In genomic region chr6:82144007-82144851, GRCh38 we compare ENCODE assay signal across 8 cellular contexts.
DNase-seq lines count a peak whose midpoint lies in the region; ATAC-seq, FAIRE-seq and TF ChIP-seq lines count a peak whose summit lies in the region.

No MANE protein-coding gene starts in this region.

- RAD21 ChIA-PET in GM12878 (lab: Charles Lee; ENCODE audit: unreplicated experiment) = interaction anchor here (0.7 to 1.9 kb wide), 4 partner anchors 23 to 391 kb away, joined by 3 to 6 read pairs (median 4); no protein-coding TSS in a partner anchor

- H3K9me3 ChIP-seq in GM12878 (replicated peaks; ENCODE audit: control insufficient read depth, insufficient read depth, low read length) (no peaks in the 10 kb centered on the region), mesenchymal stem cell (ENCODE audit: control insufficient read depth, low read length) (no peaks in the 10 kb centered on the region)

- H2AFZ ChIP-seq in GM12878 (ENCODE audit: control insufficient read depth, low read depth, low read length) (peak overlapping the region; percentile 11), mesenchymal stem cell (ENCODE audit: low read depth, low read length) (no peak overlapping the region)

- intact Hi-C loops in GM12878 (cut with micrococcal nuclease; ENCODE audit: unreplicated experiment) = no loop called here

- H2BK12ac ChIP-seq in mesenchymal stem cell (ENCODE audit: low read length in 2 of 2) = peak overlapping the region in 1 of 2 experiments; percentile 29

- no peak overlapping the region for H3K14ac ChIP-seq in mesenchymal stem cell (ENCODE audit: low read length in 2 of 2)

- H3K9ac ChIP-seq in GM12878 (ENCODE audit: control insufficient read depth, insufficient read depth, low read length) (no peak overlapping the region), mesenchymal stem cell (ENCODE audit: low read length) (peak overlapping the region; percentile 87)

- no peak overlapping the region for H2AK5ac ChIP-seq in mesenchymal stem cell (ENCODE audit: low read length, severe bottlenecking)

- no peaks in the 10 kb centered on the region for H3K79me1 ChIP-seq in mesenchymal stem cell (replicated peaks; ENCODE audit: low read length, poor library complexity, severe bottlenecking)

- H4K20me1 ChIP-seq in GM12878 (ENCODE audit: control insufficient read depth, insufficient read depth) = no peaks in the 10 kb centered on the region

- no peak overlapping the region for H2BK5ac ChIP-seq in mesenchymal stem cell (ENCODE audit: low read depth, low read length, poor library complexity, severe bottlenecking)

- H4K8ac ChIP-seq in mesenchymal stem cell (ENCODE audit: low read length) = peak overlapping the region; percentile 59

- peak overlapping the region in 1 of 2 experiments; percentile 61 for H3K18ac ChIP-seq in mesenchymal stem cell (ENCODE audit: low read depth in 1 of 2, low read length in 2 of 2)

- SMC1A ChIA-PET in GM12878 (lab: Charles Lee; ENCODE audit: uncharacterized antibody, unreplicated experiment) = interaction anchor here (0.7 to 3.3 kb wide), 11 partner anchors 11 to 743 kb away, joined by 3 to 12 read pairs (median 3); no protein-coding TSS in a partner anchor

- POLR2A ChIA-PET in GM12878 (lab: Charles Lee) = interaction anchor here (0.6 kb wide), 1 partner anchor 17 kb away, joined by 3 read pairs; no protein-coding TSS in a partner anchor

- peak overlapping the region; percentile 47; the same call in 1 of the 2 replicates for H3K4me2 ChIP-seq in GM12878 (ENCODE audit: control insufficient read depth, insufficient read depth)
- peak overlapping the region; percentile 26 for H3K4me2 ChIP-seq in mesenchymal stem cell (ENCODE audit: low read length, poor library complexity, severe bottlenecking)

- H3K27ac ChIP-seq in GM12878 (ENCODE audit: control insufficient read depth, insufficient read depth) = no peak overlapping the region
- H3K27ac ChIP-seq in mesenchymal stem cell (ENCODE audit: low read length, poor library complexity, severe bottlenecking) = peak overlapping the region; percentile 82

- in situ Hi-C loops in G401 (cut with HindIII; ENCODE audit: low sequenced_read_pairs) (no loop called here), GM12878 (cut with MboI) (no loop called here)

- H3K4me3 ChIP-seq in GM12878 = no peak overlapping the region
- H3K4me3 ChIP-seq in mesenchymal stem cell (ENCODE audit: insufficient read depth in 1 of 2, low read depth in 1 of 2, low read length in 2 of 2) = peak overlapping the region in 1 of 2 experiments; percentile 55

- 40% methylated on average over 8 of the region's 8 CpGs for WGBS in GM12878 (ENCODE audit: insufficient coverage, insufficient replicate concordance, low lambda C conversion rate, missing lambda C conversion rate)
- WGBS in mesenchymal stem cell = 3% methylated on average over 6 of the region's 8 CpGs

- H3K27me3 ChIP-seq in GM12878 (replicated peaks in 1 of 2; ENCODE audit: control insufficient read depth in 2 of 2, insufficient read depth in 2 of 2, low read length in 1 of 2) (no peaks in the 10 kb centered on the region), mesenchymal stem cell (ENCODE audit: control insufficient read depth in 1 of 2, insufficient read depth in 1 of 2, low read length in 2 of 2) (no peaks in the 10 kb centered on the region)

- TF ChIP-seq RAD21 in GM12878 (IDR thresholded peaks at IDR 0.05; ENCODE audit: insufficient read depth, low read depth, low read length) = no peak

- H2BK120ac ChIP-seq in mesenchymal stem cell (ENCODE audit: low read depth, low read length) = no peak overlapping the region

- no peak overlapping the region for H3K4ac ChIP-seq in mesenchymal stem cell (ENCODE audit: low read depth in 1 of 2, low read length in 2 of 2)

- no TSS peak for BruUV-seq in GM12878 (replicated peaks; lab: Mats Ljungman, UMichigan)

- H3K23ac ChIP-seq in mesenchymal stem cell (ENCODE audit: low read length in 2 of 2) = no peak overlapping the region

- no peak overlapping the region for H2BK15ac ChIP-seq in mesenchymal stem cell (ENCODE audit: low read depth, poor library complexity, severe bottlenecking)

- no peak overlapping the region for H4K91ac ChIP-seq in mesenchymal stem cell (ENCODE audit: low read length)

- FAIRE-seq in GM12878 (lab: Jason Lieb, UNC) = peak; percentile 71

- TF ChIP-seq POLR2A in GM12878 (IDR thresholded peaks at IDR 0.05; ENCODE audit: low read depth, low read length) = no peak

- DNase-seq in G401 (ENCODE audit: low spot score) = peak; percentile 23
- peak; percentile 86 for DNase-seq in HPDE6-E6E7 (ENCODE audit: extremely low spot score)
- DNase-seq in GM12878 (ENCODE audit: low read depth, low spot score) = peak; percentile 26
- peak; percentile 98 for DNase-seq in mesenchymal stem cell
- no peak for DNase-seq in iPS-NIHi7 (ENCODE audit: extremely low spot score)
- no peak for DNase-seq in effector CD8-positive, alpha-beta T cell (lab: John Stamatoyannopoulos, UW)
- no peak for DNase-seq in NCI-H2227 treated with DMSO at 0.1 percent for 48 hours (lab: John Stamatoyannopoulos, UW)

- CTCF ChIA-PET in GM12878 (lab: Yijun Ruan, JAX) = interaction anchor here (0.9 to 1.4 kb wide), 5 partner anchors 18 to 104 kb away, joined by 3 to 4 read pairs (median 3); no protein-coding TSS in a partner anchor

- H3K36me3 ChIP-seq in GM12878 (ENCODE audit: control insufficient read depth in 2 of 2, insufficient read depth in 2 of 2, low read length in 1 of 2) (no peaks in the 10 kb centered on the region), mesenchymal stem cell (ENCODE audit: control insufficient read depth in 1 of 2, insufficient read depth in 2 of 2, low read depth in 1 of 2, low read length in 2 of 2) (peaks cover 0 to 7% of the 10 kb centered on the region in 2 experiments)

- peak; percentile 70 for ATAC-seq in GM21576 (IDR thresholded peaks at IDR 0.05; ENCODE audit: unreplicated experiment)
- peak; percentile 89 for ATAC-seq in GM12878

- TF ChIP-seq EP300 in GM12878 (IDR thresholded peaks at IDR 0.05; ENCODE audit: borderline replicate concordance in 1 of 2, control insufficient read depth in 1 of 2, low read depth in 2 of 2, low read length in 2 of 2) = no peak

- H3K4me1 ChIP-seq in GM12878 (ENCODE audit: control insufficient read depth, insufficient read depth, low read length) = peaks cover 4% of the 10 kb centered on the region
- peaks cover 5% of the 10 kb centered on the region for H3K4me1 ChIP-seq in mesenchymal stem cell (ENCODE audit: control insufficient read depth, insufficient read depth, low read depth, low read length)

- no peaks in the 10 kb centered on the region for H3K79me2 ChIP-seq in GM12878 (ENCODE audit: control insufficient read depth, insufficient read depth, low read length)

- TF ChIP-seq CTCF in GM12878 (IDR thresholded peaks at IDR 0.05 in 2 of 3, conservative IDR thresholded peaks at IDR 0.05 in 1 of 3; ENCODE audit: control insufficient read depth in 2 of 3, extremely low read depth in 1 of 3, insufficient read depth in 1 of 3, low read depth in 3 of 3, low read length in 3 of 3) = no peak

TF ChIP-seq in GM12878, 131 proteins besides CTCF, POLR2A, EP300 and RAD21:
- peak; percentile 41 to 52; a peak in 2 of 4 replicates for TF ChIP-seq IKZF2 (IDR thresholded peaks at IDR 0.05)
- TF ChIP-seq MEF2B (IDR thresholded peaks at IDR 0.05; ENCODE audit: partially characterized antibody, poor library complexity, severe bottlenecking) = peak; percentile 16
- 0 out of 2 replicates have a peak, but pooled peaks have one; percentile 16 for TF ChIP-seq RAD51 (IDR thresholded peaks at IDR 0.05)
- peak; percentile 28; the same call in 1 of the 2 replicates for TF ChIP-seq MTA2 (IDR thresholded peaks at IDR 0.05; ENCODE audit: low read depth)
- TF ChIP-seq BHLHE40 (IDR thresholded peaks at IDR 0.05; ENCODE audit: borderline replicate concordance in 1 of 2, low read depth in 2 of 2, low read length in 1 of 2) = peak; percentile 53 to 78; a peak in 3 of 4 replicates
- no peak for TF ChIP-seq RCOR1 (conservative IDR thresholded peaks at IDR 0.05; ENCODE audit: low read depth, low read length)
- TF ChIP-seq IKZF1 (conservative IDR thresholded peaks at IDR 0.05) = peak; percentile 59
- no peak for TF ChIP-seq FOXK2 (IDR thresholded peaks at IDR 0.05)
- 0 out of 2 replicates have a peak, but pooled peaks have one; percentile 16 for TF ChIP-seq RELB (IDR thresholded peaks at IDR 0.05; ENCODE audit: low read depth)
- TF ChIP-seq POU2F2 (IDR thresholded peaks at IDR 0.05; ENCODE audit: borderline replicate concordance, low read depth, low read length) = peak; percentile 56; the same call in 1 of the 3 replicates

Comparison
In these comparisons a context has a peak if more than half of its experiments do, and no peak if none do; other contexts are left out.
1. DNase-seq: peak in G401 (single experiment), HPDE6-E6E7 (single experiment), GM12878 (single experiment) and mesenchymal stem cell (single experiment); none in iPS-NIHi7 (single experiment), effector CD8-positive, alpha-beta T cell (single experiment) and NCI-H2227 treated with DMSO at 0.1 percent for 48 hours (single experiment).